ENCODE assay signal across 1 cellular context in the genomic region with DNA sequence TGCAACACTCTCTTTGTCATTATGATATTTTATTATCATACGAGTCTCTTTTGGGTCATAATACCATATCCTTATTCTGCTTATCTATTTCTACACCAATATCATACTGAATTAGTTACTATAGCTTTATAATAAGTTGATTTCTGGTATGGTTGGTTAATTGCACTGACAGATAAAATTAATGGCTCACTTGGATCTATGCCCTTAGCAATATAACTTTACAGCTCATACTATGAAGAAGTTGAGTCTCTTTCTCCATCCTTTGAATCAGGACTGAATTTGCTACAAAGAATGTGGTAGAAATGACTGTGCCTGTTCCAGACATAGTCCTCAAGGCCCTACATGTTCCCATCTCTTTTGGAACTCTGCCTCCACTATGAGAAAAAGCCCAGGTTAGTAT.
TF ChIP-seq lines count a peak whose summit lies in the region.

No MANE protein-coding gene starts in this region.

TF ChIP-seq in H1, 55 proteins besides CTCF, POLR2A, EP300 and RAD21:
- TF ChIP-seq RXRA (IDR thresholded peaks at IDR 0.05; ENCODE audit: insufficient read depth, low read depth, low read length) = no peak
- no peak for TF ChIP-seq SRF (IDR thresholded peaks at IDR 0.05; ENCODE audit: low read depth, low read length)
